ENCODE assay signal across 13 cellular contexts in the genomic region with DNA sequence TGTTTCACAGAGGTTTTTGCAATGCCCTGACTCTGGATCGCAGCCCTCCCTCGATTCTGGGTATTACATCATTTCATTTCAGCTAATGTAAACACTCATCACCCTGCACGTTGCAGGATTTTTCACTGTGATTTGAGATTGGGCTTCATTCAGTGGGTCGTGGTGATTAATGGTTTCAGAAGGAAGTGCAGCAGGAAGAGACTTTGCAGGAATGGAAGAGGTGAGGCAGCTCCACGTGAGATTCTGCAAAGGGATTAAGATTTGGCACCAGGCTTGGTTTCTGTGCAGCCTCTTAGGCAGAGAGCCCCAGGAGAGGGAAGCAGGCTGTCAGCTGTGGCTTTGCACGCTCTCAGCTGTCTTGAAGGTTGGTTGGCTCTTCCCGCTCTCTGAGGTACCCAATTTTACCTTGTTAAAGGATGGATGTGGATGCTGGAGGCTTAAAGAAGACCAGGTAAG.
DNase-seq lines count a peak whose midpoint lies in the region; ATAC-seq, FAIRE-seq and TF ChIP-seq lines count a peak whose summit lies in the region.
"Had no signal": no experiment of that assay in that cellular context is flagged by ENCODE, and none has a peak within 500 bp of the region (broad histone marks: within the 10 kb centered on the region; RNA-seq: fewer than 3 reads in every experiment).

No MANE protein-coding gene starts in this region.

- TF ChIP-seq EP300 in A549 (IDR thresholded peaks at IDR 0.05): no peak

- no peaks in the 10 kb centered on the region for H3K9me3 ChIP-seq in A549
- H3K9me3 ChIP-seq in IMR-90 (ENCODE audit: control insufficient read depth, insufficient read depth, low read length): no peaks in the 10 kb centered on the region
- H3K9me3 ChIP-seq in prostate gland: no peaks in the 10 kb centered on the region
- H3K9me3 ChIP-seq: BLaER1 had no signal

- dilution Hi-C loops in IMR-90 (cut with HindIII; ENCODE audit: low sequenced_read_pairs, unreplicated experiment): no loop called here

- peak overlapping the region; percentile 58 to 69 for H3K27ac ChIP-seq in A549
- no peak overlapping the region for H3K27ac ChIP-seq in IMR-90 (ENCODE audit: insufficient read depth, low read length)
- H3K27ac ChIP-seq in prostate gland: no peak overlapping the region
- H3K27ac ChIP-seq: BLaER1 had no signal

- H2BK20ac ChIP-seq in IMR-90 (ENCODE audit: low read depth, low read length): no peak overlapping the region

- H3K4me2 ChIP-seq in A549 (peak overlapping the region; percentile 70), IMR-90 (ENCODE audit: low read depth, low read length) (peak overlapping the region; percentile 47)
- H3K4me2 ChIP-seq: BLaER1 had no signal

- DNase-seq in A549 (ENCODE audit: low read depth in 1 of 2, low spot score in 1 of 2): no peak
- DNase-seq in IMR-90: peak; percentile 70
- peak; percentile 47 to 62 for DNase-seq in cardiac fibroblast (ENCODE audit: low read depth in 2 of 2)
- DNase-seq in left lobe of liver (ENCODE audit: low spot score): no peak
- DNase-seq in prostate gland (ENCODE audit: low spot score): no peak
- DNase-seq in mucosa of gallbladder (ENCODE audit: low spot score): no peak
- DNase-seq: stimulated activated CD4-positive, alpha-beta T cell treated with anti-CD3 and anti-CD28 coated beads, Interleukin-12 subunit alpha, Interleukin-12 subunit beta, amount 100 ng/mL, for 4 hours had no signal

- no peak for FAIRE-seq in A549 (lab: Jason Lieb, UNC)
- FAIRE-seq: GM12878 had no signal

- H2BK120ac ChIP-seq in IMR-90 (ENCODE audit: low read depth, low read length): no peak overlapping the region

- H2BK15ac ChIP-seq in IMR-90 (ENCODE audit: low read depth, low read length): no peak overlapping the region

- no peaks in the 10 kb centered on the region for H3K79me1 ChIP-seq in IMR-90 (ENCODE audit: low read depth in 1 of 2, low read length in 2 of 2)

- no peak overlapping the region for H4K8ac ChIP-seq in IMR-90 (ENCODE audit: low read depth in 2 of 2, low read length in 2 of 2)

- intact Hi-C loops in IMR-90 (cut with micrococcal nuclease) (loop anchor here (5.0 to 10.0 kb wide), 2 partner anchors 38 to 116 kb away; no protein-coding TSS in a partner anchor), prostate gland (cut with DNase I) (no loop called here)

- TF ChIP-seq RAD21 in A549 (conservative IDR thresholded peaks at IDR 0.05 in 1 of 2, IDR thresholded peaks at IDR 0.05 in 1 of 2) (0 out of 5 replicates have a peak, but pooled peaks of 1 of the 2 experiments have one; percentile 18), IMR-90 (IDR thresholded peaks at IDR 0.05; ENCODE audit: low read length) (no peak)

- no peak overlapping the region for H3K23ac ChIP-seq in IMR-90 (ENCODE audit: low read depth, low read length)

- POLR2A ChIA-PET in A549 (lab: Yijun Ruan, JAX): no interaction called here
- POLR2A ChIA-PET in IMR-90 (lab: Charles Lee; ENCODE audit: unreplicated experiment): no interaction called here

- no peak overlapping the region for H4K5ac ChIP-seq in IMR-90 (ENCODE audit: low read depth, low read length)

- TF ChIP-seq CTCF in A549 (IDR thresholded peaks at IDR 0.05): no peak
- no peak for TF ChIP-seq CTCF in IMR-90 (conservative IDR thresholded peaks at IDR 0.05; ENCODE audit: low read depth, low read length)
- TF ChIP-seq CTCF in cardiac fibroblast (IDR thresholded peaks at IDR 0.05; ENCODE audit: low read depth, low read length): no peak
- TF ChIP-seq CTCF in prostate gland (IDR thresholded peaks at IDR 0.05): no peak

- no peaks in the 10 kb centered on the region; the same call in 1 of the 2 replicates for H3K9me1 ChIP-seq in IMR-90 (ENCODE audit: insufficient read depth, low read length)

- H3K27me3 ChIP-seq in IMR-90 (ENCODE audit: control insufficient read depth, insufficient read depth, low read length) (no peaks in the 10 kb centered on the region), prostate gland (replicated peaks; ENCODE audit: insufficient read depth) (no peaks in the 10 kb centered on the region)
- H3K27me3 ChIP-seq: BLaER1 had no signal

- H3K4me3 ChIP-seq in A549 (no peak overlapping the region), IMR-90 (ENCODE audit: insufficient read depth, low read depth, low read length) (no peak overlapping the region), cardiac fibroblast (replicated peaks in 1 of 2; ENCODE audit: low read depth in 2 of 2, low read length in 2 of 2) (peak overlapping the region in 1 of 2 donors; percentile 19), prostate gland (no peak overlapping the region)
- H3K4me3 ChIP-seq: BLaER1, GM12878, lung had no signal

- no peak overlapping the region for H2AK5ac ChIP-seq in IMR-90 (ENCODE audit: low read depth, low read length)

- H3K56ac ChIP-seq in IMR-90 (ENCODE audit: extremely low read depth, insufficient read depth, low read length): no peak overlapping the region

- H3K4me1 ChIP-seq in A549 (peaks cover 33% of the 10 kb centered on the region), IMR-90 (ENCODE audit: control insufficient read depth, insufficient read depth, low read length) (peaks cover 8% of the 10 kb centered on the region), prostate gland (replicated peaks) (no peaks in the 10 kb centered on the region)
- H3K4me1 ChIP-seq: BLaER1 had no signal

- no peak overlapping the region for H4K91ac ChIP-seq in IMR-90 (ENCODE audit: insufficient read depth, low read depth, low read length)

- H3K14ac ChIP-seq in IMR-90 (replicated peaks; ENCODE audit: low read depth, low read length): no peak overlapping the region

- in situ Hi-C loops in IMR-90 (cut with MboI; ENCODE audit: low sequenced_read_pairs): no loop called here

- H3K18ac ChIP-seq in IMR-90 (ENCODE audit: low read depth, low read length): no peak overlapping the region

- WGBS in A549 (ENCODE audit: missing lambda C conversion rate): 24% methylated on average over 7 of the region's 7 CpGs
- no CpG with 5 or more reads among the region's 7 CpGs for WGBS in IMR-90 (ENCODE audit: extremely low coverage in 2 of 2, insufficient read length in 1 of 2), 2 experiments
- 13% methylated on average over 7 of the region's 7 CpGs for WGBS in prostate gland

- ATAC-seq in A549 (peak; percentile 54 to 78; a peak in 4 of 6 replicates), IMR-90 (ENCODE audit: low read depth) (peak; percentile 80), left lobe of liver (peak; percentile 74), HG02973 (IDR thresholded peaks at IDR 0.05; ENCODE audit: unreplicated experiment) (no peak), HG03432 (IDR thresholded peaks at IDR 0.05; ENCODE audit: unreplicated experiment) (no peak)
- ATAC-seq: activated T-helper 17 cell treated with anti-CD3 and anti-CD28 coated beads, Interleukin-2, amount 50 U/mL, for 72 hours; GM12878 had no signal

- no peak overlapping the region for H2AFZ ChIP-seq in IMR-90 (replicated peaks; ENCODE audit: low read length, poor library complexity)

- no peak overlapping the region for H2AK9ac ChIP-seq in IMR-90 (replicated peaks; ENCODE audit: low read depth, low read length, poor library complexity)

- TF ChIP-seq POLR2A in A549 (IDR thresholded peaks at IDR 0.05; ENCODE audit: low read length) (no peak), IMR-90 (IDR thresholded peaks at IDR 0.05; ENCODE audit: low read depth, low read length) (no peak), prostate gland (IDR thresholded peaks at IDR 0.05) (no peak)

- BruUV-seq in IMR-90 (replicated peaks; lab: Mats Ljungman, UMichigan): no TSS peak

- no peaks in the 10 kb centered on the region for H3K36me3 ChIP-seq in IMR-90 (ENCODE audit: control insufficient read depth, insufficient read depth, low read length)
- no peaks in the 10 kb centered on the region for H3K36me3 ChIP-seq in prostate gland
- H3K36me3 ChIP-seq: BLaER1 had no signal

- no peak overlapping the region for H2BK5ac ChIP-seq in IMR-90 (ENCODE audit: low read depth, low read length, poor library complexity, severe bottlenecking)

- no peak overlapping the region for H3K4ac ChIP-seq in IMR-90 (ENCODE audit: low read depth, low read length)

- H3K9ac ChIP-seq in IMR-90 (ENCODE audit: low read depth, low read length): no peak overlapping the region
- H3K9ac ChIP-seq: BLaER1 had no signal

- CTCF ChIA-PET in A549 (lab: Yijun Ruan, JAX) (interaction anchor here (3.1 kb wide), 1 partner anchor 13 kb away, joined by 9 read pairs; no protein-coding TSS in a partner anchor), IMR-90 (lab: Yijun Ruan, JAX) (no interaction called here)

- H4K20me1 ChIP-seq in IMR-90 (ENCODE audit: insufficient read depth, low read length): no peaks in the 10 kb centered on the region
- H4K20me1 ChIP-seq: BLaER1 had no signal

TF ChIP-seq in A549, 52 proteins besides CTCF, POLR2A, EP300 and RAD21 (continues in another document):
- TF ChIP-seq, protein P1, sequence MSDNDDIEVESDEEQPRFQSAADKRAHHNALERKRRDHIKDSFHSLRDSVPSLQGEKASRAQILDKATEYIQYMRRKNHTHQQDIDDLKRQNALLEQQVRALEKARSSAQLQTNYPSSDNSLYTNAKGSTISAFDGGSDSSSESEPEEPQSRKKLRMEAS (IDR thresholded peaks at IDR 0.05): peak; percentile 26; the same call in 1 of the 2 replicates
- TF ChIP-seq CBX2 (IDR thresholded peaks at IDR 0.05; ENCODE audit: borderline replicate concordance, low read depth): no peak
- TF ChIP-seq, protein P2, sequence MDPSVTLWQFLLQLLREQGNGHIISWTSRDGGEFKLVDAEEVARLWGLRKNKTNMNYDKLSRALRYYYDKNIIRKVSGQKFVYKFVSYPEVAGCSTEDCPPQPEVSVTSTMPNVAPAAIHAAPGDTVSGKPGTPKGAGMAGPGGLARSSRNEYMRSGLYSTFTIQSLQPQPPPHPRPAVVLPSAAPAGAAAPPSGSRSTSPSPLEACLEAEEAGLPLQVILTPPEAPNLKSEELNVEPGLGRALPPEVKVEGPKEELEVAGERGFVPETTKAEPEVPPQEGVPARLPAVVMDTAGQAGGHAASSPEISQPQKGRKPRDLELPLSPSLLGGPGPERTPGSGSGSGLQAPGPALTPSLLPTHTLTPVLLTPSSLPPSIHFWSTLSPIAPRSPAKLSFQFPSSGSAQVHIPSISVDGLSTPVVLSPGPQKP (IDR thresholded peaks at IDR 0.05; ENCODE audit: low read depth, low read length): no peak

TF ChIP-seq in IMR-90, 13 proteins besides CTCF, POLR2A, EP300 and RAD21 (continues in another document):
- TF ChIP-seq, protein P3, sequence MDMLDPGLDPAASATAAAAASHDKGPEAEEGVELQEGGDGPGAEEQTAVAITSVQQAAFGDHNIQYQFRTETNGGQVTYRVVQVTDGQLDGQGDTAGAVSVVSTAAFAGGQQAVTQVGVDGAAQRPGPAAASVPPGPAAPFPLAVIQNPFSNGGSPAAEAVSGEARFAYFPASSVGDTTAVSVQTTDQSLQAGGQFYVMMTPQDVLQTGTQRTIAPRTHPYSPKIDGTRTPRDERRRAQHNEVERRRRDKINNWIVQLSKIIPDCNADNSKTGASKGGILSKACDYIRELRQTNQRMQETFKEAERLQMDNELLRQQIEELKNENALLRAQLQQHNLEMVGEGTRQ (IDR thresholded peaks at IDR 0.05; ENCODE audit: low read depth, low read length): no peak
- TF ChIP-seq RFX5 (IDR thresholded peaks at IDR 0.05; ENCODE audit: low read depth, low read length) (no peak), MAFK (IDR thresholded peaks at IDR 0.05; ENCODE audit: low read depth, low read length) (no peak), CHD1 (IDR thresholded peaks at IDR 0.05; ENCODE audit: low read depth, low read length) (no peak), BHLHE40 (IDR thresholded peaks at IDR 0.05; ENCODE audit: low read depth, low read length) (peak; percentile 54; the same call in 1 of the 2 replicates)

Comparison
In these comparisons a context has a peak if more than half of its experiments do, and no peak if none do; other contexts are left out.
1. ATAC-seq: peak in A549 (2 of 2), IMR-90 (single experiment) and left lobe of liver (single experiment); none in HG02973 (single experiment) and HG03432 (single experiment).
2. DNase-seq: peak in IMR-90 (single experiment) and cardiac fibroblast (2 of 2); none in A549 (0 of 2), left lobe of liver (single experiment), prostate gland (single experiment) and mucosa of gallbladder (single experiment).
3. H3K27ac ChIP-seq: peak in A549 (2 of 2); none in IMR-90 (single experiment) and prostate gland (0 of 2).